In genomic region chr11:70555092-70555491, GRCh38 we compare ENCODE assay signal across 1 cellular context.
TF ChIP-seq lines count a peak whose summit lies in the region.

No MANE protein-coding gene starts in this region.

TF ChIP-seq in WTC11, 78 proteins besides CTCF, POLR2A, EP300 and RAD21 (continued from another document):
- TF ChIP-seq FOXP4 (CRISPR knock-in tag; IDR thresholded peaks at IDR 0.05) (no peak), ELF4 (CRISPR knock-in tag; IDR thresholded peaks at IDR 0.05; ENCODE audit: low read depth) (no peak), HMGXB4 (CRISPR knock-in tag; IDR thresholded peaks at IDR 0.05) (no peak), PREB (CRISPR knock-in tag; IDR thresholded peaks at IDR 0.05; ENCODE audit: borderline replicate concordance) (no peak), NFYB (CRISPR knock-in tag; conservative IDR thresholded peaks at IDR 0.05; ENCODE audit: low read depth) (no peak), ZMAT4 (CRISPR knock-in tag; IDR thresholded peaks at IDR 0.05) (no peak), JAZF1 (CRISPR knock-in tag; IDR thresholded peaks at IDR 0.05) (no peak), KAT7 (CRISPR knock-in tag; IDR thresholded peaks at IDR 0.05; ENCODE audit: borderline replicate concordance) (no peak), ZNF232 (CRISPR knock-in tag; IDR thresholded peaks at IDR 0.05) (no peak)
